Comparison of ENCODE assay signal across 14 cellular contexts in genomic region chr9:107046692-107047091, GRCh38.
DNase-seq lines count a peak whose midpoint lies in the region; ATAC-seq, FAIRE-seq and TF ChIP-seq lines count a peak whose summit lies in the region.
"Had no signal": no experiment of that assay in that cellular context is flagged by ENCODE, and none has a peak within 500 bp of the region (broad histone marks: within the 10 kb centered on the region; RNA-seq: fewer than 3 reads in every experiment).

No MANE protein-coding gene starts in this region.

- FAIRE-seq in GM12891 (lab: Jason Lieb, UNC), result no peak

- TF ChIP-seq POLR2A in GM12891 (IDR thresholded peaks at IDR 0.05; ENCODE audit: low read depth, low read length), result no peak

- DNase-seq in GM12891 (ENCODE audit: insufficient read length, low spot score) (peak; percentile 5), NCI-H446 treated with DMSO at 0.1 percent for 48 hours (lab: John Stamatoyannopoulos, UW) (no peak), NCI-H526 (lab: John Stamatoyannopoulos, UW) (no peak), GM19238 (ENCODE audit: insufficient read length, low spot score) (no peak), DMS79 (lab: John Stamatoyannopoulos, UW) (no peak)
- DNase-seq: effector memory CD8-positive, alpha-beta T cell; glutamatergic neuron; GOT3; Karpas-422; stimulated activated naive CD4-positive, alpha-beta T cell had no signal

- ATAC-seq in GM19463 (IDR thresholded peaks at IDR 0.05; ENCODE audit: unreplicated experiment) (peak; percentile 94), HG02852 (IDR thresholded peaks at IDR 0.05; ENCODE audit: unreplicated experiment) (peak; percentile 91), HG03469 (IDR thresholded peaks at IDR 0.05; ENCODE audit: unreplicated experiment) (peak; percentile 93)
- ATAC-seq: effector memory CD8-positive, alpha-beta T cell; Right ventricle myocardium inferior had no signal

TF ChIP-seq in GM12891, 5 proteins besides CTCF, POLR2A, EP300 and RAD21:
- no peak for TF ChIP-seq TAF1 (IDR thresholded peaks at IDR 0.05; ENCODE audit: low read depth, low read length)
- TF ChIP-seq POU2F2 (IDR thresholded peaks at IDR 0.05; ENCODE audit: low read depth, low read length), result no peak
- TF ChIP-seq SPI1 (IDR thresholded peaks at IDR 0.05; ENCODE audit: low read depth, low read length), result peak; percentile 75
- TF ChIP-seq POLR2AphosphoS5 (IDR thresholded peaks at IDR 0.05; ENCODE audit: low read depth, low read length), result no peak
